Comparison of ENCODE assay signal across 14 cellular contexts in genomic region chr2:33298233-33298632, GRCh38.
A peak's percentile ranks its signal among the peaks of the same experiment; 100 is the strongest.
DNase-seq lines count a peak whose midpoint lies in the region; ATAC-seq, FAIRE-seq and TF ChIP-seq lines count a peak whose summit lies in the region.
"Had no signal": no experiment of that assay in that cellular context is flagged by ENCODE, and none has a peak within 500 bp of the region (broad histone marks: within the 10 kb centered on the region; RNA-seq: fewer than 3 reads in every experiment).

No MANE protein-coding gene starts in this region.

- TF ChIP-seq RAD21 in GM12878 (IDR thresholded peaks at IDR 0.05; ENCODE audit: insufficient read depth, low read depth, low read length) = no peak

- H3K4me1 Mint-ChIP-seq in activated CD4-positive, alpha-beta T cell treated with anti-CD3 and anti-CD28 coated beads, Interleukin-2, amount 10 ng/mL, durations not matched to agents 7 days and 5 days = no peaks in the 10 kb centered on the region

- H3K4me2 ChIP-seq in GM12878 (ENCODE audit: control insufficient read depth, insufficient read depth) (no peak overlapping the region), smooth muscle cell (no peak overlapping the region)

- 51% methylated on average over 3 of the region's 3 CpGs for WGBS in GM12878 (ENCODE audit: insufficient coverage, insufficient replicate concordance, low lambda C conversion rate, missing lambda C conversion rate)
- WGBS in smooth muscle cell (ENCODE audit: low lambda C conversion rate) = 75% methylated on average over 3 of the region's 3 CpGs

- FAIRE-seq in H54 (lab: Jason Lieb, UNC) = peak; percentile 74
- no peak for FAIRE-seq in GM12878 (lab: Jason Lieb, UNC)
- FAIRE-seq in frontal cortex (lab: Jason Lieb, UNC) = no peak

- CTCF ChIA-PET in GM12878 (lab: Yijun Ruan, JAX) = no interaction called here
- CTCF ChIA-PET in activated CD4-positive, alpha-beta T cell treated with anti-CD3 and anti-CD28 coated beads, Interleukin-2, amount 10 ng/mL, durations not matched to agents 7 days and 5 days (lab: Charles Lee) = no interaction called here

- 0 out of 4 replicates have a peak, but pooled peaks cover 0 to 3% of the 10 kb centered on the region in 2 experiments for H3K27me3 ChIP-seq in GM12878 (replicated peaks in 1 of 2; ENCODE audit: control insufficient read depth in 2 of 2, insufficient read depth in 2 of 2, low read length in 1 of 2)
- H3K27me3 ChIP-seq in left ventricle myocardium inferior (ENCODE audit: low read depth) = no peaks in the 10 kb centered on the region
- H3K27me3 ChIP-seq in smooth muscle cell (ENCODE audit: low read depth) = no peaks in the 10 kb centered on the region
- H3K27me3 ChIP-seq: cardiac muscle cell had no signal

- no peak overlapping the region for H3K4me3 Mint-ChIP-seq in activated CD4-positive, alpha-beta T cell treated with anti-CD3 and anti-CD28 coated beads, Interleukin-2, amount 10 ng/mL, durations not matched to agents 7 days and 5 days
- H3K4me3 Mint-ChIP-seq: activated T-cell treated with anti-CD3 and anti-CD28 coated beads, Interleukin-2, amount 50 U/mL, for 72 hours had no signal

- SMC1A ChIA-PET in GM12878 (lab: Charles Lee; ENCODE audit: uncharacterized antibody, unreplicated experiment) = no interaction called here

- no peak overlapping the region for H3K27ac ChIP-seq in GM12878 (ENCODE audit: control insufficient read depth, insufficient read depth)
- H3K27ac ChIP-seq in left ventricle myocardium inferior (replicated peaks) = peak overlapping the region; percentile 54
- peak overlapping the region; percentile 1 for H3K27ac ChIP-seq in smooth muscle cell (ENCODE audit: low read depth)
- H3K27ac ChIP-seq: cardiac muscle cell, prostate gland had no signal

- no peaks in the 10 kb centered on the region for H4K20me1 ChIP-seq in GM12878 (ENCODE audit: control insufficient read depth, insufficient read depth)
- no peaks in the 10 kb centered on the region for H4K20me1 ChIP-seq in smooth muscle cell (ENCODE audit: low read depth)

- H3K27ac Mint-ChIP-seq in activated CD4-positive, alpha-beta T cell treated with anti-CD3 and anti-CD28 coated beads, Interleukin-2, amount 10 ng/mL, durations not matched to agents 7 days and 5 days = no peak overlapping the region
- H3K27ac Mint-ChIP-seq: activated T-cell treated with anti-CD3 and anti-CD28 coated beads, Interleukin-2, amount 50 U/mL, for 72 hours had no signal

- POLR2A ChIA-PET in GM12878 (lab: Charles Lee) = no interaction called here
- POLR2A ChIA-PET in activated CD4-positive, alpha-beta T cell treated with anti-CD3 and anti-CD28 coated beads, Interleukin-2, amount 10 ng/mL, durations not matched to agents 7 days and 5 days (lab: Charles Lee) = no interaction called here

- intact Hi-C loops in GM12878 (cut with micrococcal nuclease; ENCODE audit: unreplicated experiment) = no loop called here
- intact Hi-C loops in left ventricle myocardium inferior (cut with micrococcal nuclease) = no loop called here

- DNase-seq in H54 (ENCODE audit: insufficient read length, low spot score) = no peak
- no peak for DNase-seq in GM12878 (ENCODE audit: low read depth, low spot score)
- DNase-seq in left ventricle myocardium inferior = no peak
- no peak for DNase-seq in smooth muscle cell (lab: John Stamatoyannopoulos, UW; ENCODE audit: unreplicated experiment)
- DNase-seq in NCI-H748 treated with DMSO at 0.1 percent for 48 hours (lab: John Stamatoyannopoulos, UW) = no peak
- DNase-seq in frontal cortex (ENCODE audit: low spot score in 2 of 2) = no peak
- no peak for DNase-seq in activated naive CD4-positive, alpha-beta T cell treated with anti-CD3 and anti-CD28 coated beads, Interleukin-2, amount 50 U/mL, for 16 hours
- no peak for DNase-seq in activated CD4-positive, alpha-beta T cell treated with anti-CD3 and anti-CD28 coated beads, Interleukin-2, amount 10 ng/mL, durations not matched to agents 7 days and 5 days
- DNase-seq: activated T-cell treated with anti-CD3 and anti-CD28 coated beads, Interleukin-2, amount 50 U/mL, for 72 hours; erythroblast; NCI-H1048; T-helper 1 cell had no signal

- H3K9ac ChIP-seq in GM12878 (ENCODE audit: control insufficient read depth, insufficient read depth, low read length) = no peak overlapping the region
- no peak overlapping the region for H3K9ac ChIP-seq in smooth muscle cell (ENCODE audit: low read depth)

- H3K9me3 ChIP-seq in GM12878 (replicated peaks; ENCODE audit: control insufficient read depth, insufficient read depth, low read length) (no peaks in the 10 kb centered on the region), left ventricle myocardium inferior (replicated peaks) (no peaks in the 10 kb centered on the region), smooth muscle cell (replicated peaks; ENCODE audit: low read depth) (no peaks in the 10 kb centered on the region)
- H3K9me3 ChIP-seq: prostate gland had no signal

- H3K9me3 Mint-ChIP-seq in activated CD4-positive, alpha-beta T cell treated with anti-CD3 and anti-CD28 coated beads, Interleukin-2, amount 10 ng/mL, durations not matched to agents 7 days and 5 days = no peaks in the 10 kb centered on the region
- H3K9me3 Mint-ChIP-seq: activated T-cell treated with anti-CD3 and anti-CD28 coated beads, Interleukin-2, amount 50 U/mL, for 72 hours had no signal

- no peaks in the 10 kb centered on the region for H3F3A ChIP-seq in smooth muscle cell (ENCODE audit: low read depth)

- H3K27me3 Mint-ChIP-seq in activated CD4-positive, alpha-beta T cell treated with anti-CD3 and anti-CD28 coated beads, Interleukin-2, amount 10 ng/mL, durations not matched to agents 7 days and 5 days = no peaks in the 10 kb centered on the region

- H3K79me2 ChIP-seq in GM12878 (ENCODE audit: control insufficient read depth, insufficient read depth, low read length) (no peaks in the 10 kb centered on the region), smooth muscle cell (ENCODE audit: low read depth) (no peaks in the 10 kb centered on the region)

- TF ChIP-seq CTCF in GM12878 (IDR thresholded peaks at IDR 0.05 in 2 of 3, conservative IDR thresholded peaks at IDR 0.05 in 1 of 3; ENCODE audit: control insufficient read depth in 2 of 3, extremely low read depth in 1 of 3, insufficient read depth in 1 of 3, low read depth in 3 of 3, low read length in 3 of 3) = no peak
- TF ChIP-seq CTCF in left ventricle myocardium inferior (IDR thresholded peaks at IDR 0.05; ENCODE audit: borderline replicate concordance) = no peak
- no peak for TF ChIP-seq CTCF in smooth muscle cell (IDR thresholded peaks at IDR 0.05; ENCODE audit: borderline replicate concordance, insufficient read depth, poor library complexity, severe bottlenecking)

- no TSS peak for BruUV-seq in GM12878 (replicated peaks; lab: Mats Ljungman, UMichigan)

- H2AFZ ChIP-seq in GM12878 (ENCODE audit: control insufficient read depth, low read depth, low read length) (no peak overlapping the region), smooth muscle cell (ENCODE audit: low read depth) (no peak overlapping the region)

- no peak for ATAC-seq in GM12878
- ATAC-seq: activated T-cell treated with anti-CD3 and anti-CD28 coated beads, Interleukin-2, amount 50 U/mL, for 72 hours had no signal

- no peak for TF ChIP-seq EP300 in GM12878 (IDR thresholded peaks at IDR 0.05; ENCODE audit: borderline replicate concordance in 1 of 2, control insufficient read depth in 1 of 2, low read depth in 2 of 2, low read length in 2 of 2)

- no peaks in the 10 kb centered on the region for H3K36me3 Mint-ChIP-seq in activated CD4-positive, alpha-beta T cell treated with anti-CD3 and anti-CD28 coated beads, Interleukin-2, amount 10 ng/mL, durations not matched to agents 7 days and 5 days (ENCODE audit: low read depth)

- H3K36me3 ChIP-seq in GM12878 (ENCODE audit: control insufficient read depth in 2 of 2, insufficient read depth in 2 of 2, low read length in 1 of 2) = no peaks in the 10 kb centered on the region
- H3K36me3 ChIP-seq in left ventricle myocardium inferior = peaks cover 28% of the 10 kb centered on the region
- peaks cover 10% of the 10 kb centered on the region for H3K36me3 ChIP-seq in smooth muscle cell (ENCODE audit: low read depth)
- H3K36me3 ChIP-seq: prostate gland had no signal

- H3K4me3 ChIP-seq in GM12878 (no peak overlapping the region), left ventricle myocardium inferior (no peak overlapping the region), smooth muscle cell (no peak overlapping the region)
- H3K4me3 ChIP-seq: cardiac muscle cell, prostate gland had no signal

- H3K4me1 ChIP-seq in GM12878 (ENCODE audit: control insufficient read depth, insufficient read depth, low read length) = no peaks in the 10 kb centered on the region
- peaks cover 28% of the 10 kb centered on the region for H3K4me1 ChIP-seq in left ventricle myocardium inferior
- H3K4me1 ChIP-seq in smooth muscle cell (ENCODE audit: low read depth) = no peaks in the 10 kb centered on the region
- H3K4me1 ChIP-seq: prostate gland had no signal

- RAD21 ChIA-PET in GM12878 (lab: Charles Lee; ENCODE audit: unreplicated experiment) = no interaction called here

- TF ChIP-seq POLR2A in H54 (IDR thresholded peaks at IDR 0.05; ENCODE audit: low read depth, low read length) (no peak), GM12878 (IDR thresholded peaks at IDR 0.05; ENCODE audit: low read depth, low read length) (no peak)

- in situ Hi-C loops in GM12878 (cut with MboI) = no loop called here

TF ChIP-seq in GM12878, 131 proteins besides CTCF, POLR2A, EP300 and RAD21:
- TF ChIP-seq BCL3 (IDR thresholded peaks at IDR 0.05; ENCODE audit: borderline replicate concordance, insufficient read depth, low read depth, low read length, poor library complexity, severe bottlenecking) = peak; percentile 34
- no peak for TF ChIP-seq RELB (IDR thresholded peaks at IDR 0.05; ENCODE audit: low read depth)
